In genomic region chr2:83042053-83042452, GRCh38 we compare ENCODE assay signal across 3 cellular contexts.
TF ChIP-seq lines count a peak whose summit lies in the region.

No MANE protein-coding gene starts in this region.

TF ChIP-seq in A549, 52 proteins besides CTCF, POLR2A, EP300 and RAD21 (continued from another document):
- TF ChIP-seq ELK1 (IDR thresholded peaks at IDR 0.05; ENCODE audit: low read depth, low read length) = no peak

TF ChIP-seq in IMR-90, 13 proteins besides CTCF, POLR2A, EP300 and RAD21 (continued from another document):
- no peak for TF ChIP-seq MXI1 (IDR thresholded peaks at IDR 0.05; ENCODE audit: borderline replicate concordance, low read depth, low read length)

TF ChIP-seq in HepG2, 621 proteins besides CTCF, POLR2A, EP300 and RAD21 (continued from another document):
- peak; percentile 84 for TF ChIP-seq MAFF (IDR thresholded peaks at IDR 0.05; ENCODE audit: low read depth, low read length)
TF ChIP-seq in HepG2: peak in this region for 2.
